ENCODE assay signal across 12 cellular contexts in genomic region chr5:37889612-37890317, GRCh38. TPM values are rescaled to one million over a fixed set of nuclear protein-coding genes. Genes with fewer than 3 reads are reported as not detected.
DNase-seq lines count a peak whose midpoint lies in the region; ATAC-seq and TF ChIP-seq lines count a peak whose summit lies in the region.
"Had no signal": no experiment of that assay in that cellular context is flagged by ENCODE, and none has a peak within 500 bp of the region (broad histone marks: within the 10 kb centered on the region; RNA-seq: fewer than 3 reads in every experiment).

No MANE protein-coding gene starts in this region.

- peaks cover 2% of the 10 kb centered on the region for H3K27me3 Mint-ChIP-seq in GM23338 (ENCODE audit: insufficient read depth, low read depth, poor library complexity)

- POLR2A ChIA-PET in PC-9 (lab: Charles Lee; ENCODE audit: unreplicated experiment): interaction anchor here (0.6 kb wide), 1 partner anchor 19 kb away, joined by 3 read pairs; no protein-coding TSS in a partner anchor

- peak overlapping the region; percentile 52; the same call in 1 of the 2 replicates for H2AFZ ChIP-seq in GM23338
- H2AFZ ChIP-seq in PC-9: no peak overlapping the region
- H2AFZ ChIP-seq: neural progenitor cell had no signal

- H3K4me1 Mint-ChIP-seq in GM23338: no peaks in the 10 kb centered on the region

- no peaks in the 10 kb centered on the region for H3K27me3 ChIP-seq in GM23338 (ENCODE audit: insufficient read depth)
- no peaks in the 10 kb centered on the region for H3K27me3 ChIP-seq in PC-9 (ENCODE audit: insufficient read depth, low read depth)
- H3K27me3 ChIP-seq in right cardiac atrium (ENCODE audit: control insufficient read depth, insufficient read depth): no peaks in the 10 kb centered on the region

- no peaks in the 10 kb centered on the region for H3K9me3 ChIP-seq in PC-9 (ENCODE audit: insufficient read depth, low read depth)
- no peaks in the 10 kb centered on the region for H3K9me3 ChIP-seq in right cardiac atrium (ENCODE audit: control insufficient read depth, low read length)

- H3K27ac Mint-ChIP-seq in GM23338: no peak overlapping the region
- H3K27ac Mint-ChIP-seq: neural progenitor cell had no signal

- H3F3A ChIP-seq in GM23338 (replicated peaks; ENCODE audit: low read depth) (no peaks in the 10 kb centered on the region), PC-9 (ENCODE audit: insufficient read depth, low read depth) (no peaks in the 10 kb centered on the region)

- CTCF ChIA-PET in PC-9 (lab: Charles Lee): no interaction called here

- H3K9me3 Mint-ChIP-seq in GM23338: no peaks in the 10 kb centered on the region; the same call in 2 of the 3 replicates
- H3K9me3 Mint-ChIP-seq: neural progenitor cell had no signal

- intact Hi-C loops in PC-9 (cut with micrococcal nuclease; ENCODE audit: unreplicated experiment) (no loop called here), sciatic nerve (cut with DNase I) (no loop called here), right cardiac atrium (cut with DNase I) (no loop called here)

- TF ChIP-seq CTCF in GM23338 (conservative IDR thresholded peaks at IDR 0.05; ENCODE audit: low read depth in 2 of 2) (no peak), PC-9 (conservative IDR thresholded peaks at IDR 0.05) (no peak), epithelial cell of esophagus (IDR thresholded peaks at IDR 0.05; ENCODE audit: insufficient read depth, low read depth, low read length, missing control alignments) (no peak)

- H4K20me1 ChIP-seq in GM23338 (replicated peaks; ENCODE audit: insufficient read depth): no peaks in the 10 kb centered on the region
- H4K20me1 ChIP-seq in PC-9 (ENCODE audit: insufficient read depth): no peaks in the 10 kb centered on the region

- H3K36me3 Mint-ChIP-seq in GM23338 (ENCODE audit: low read depth): no peaks in the 10 kb centered on the region

- no peak overlapping the region for H3K4me3 Mint-ChIP-seq in GM23338
- H3K4me3 Mint-ChIP-seq: neural progenitor cell had no signal

- H3K79me2 ChIP-seq in GM23338 (replicated peaks; ENCODE audit: insufficient read depth) (no peaks in the 10 kb centered on the region), PC-9 (ENCODE audit: low read depth) (no peaks in the 10 kb centered on the region)

- H3K9me2 ChIP-seq in GM23338 (ENCODE audit: insufficient read depth): no peaks in the 10 kb centered on the region
- H3K9me2 ChIP-seq in PC-9 (ENCODE audit: insufficient read depth): no peaks in the 10 kb centered on the region

- BruUV-seq in PC-9 (replicated peaks; lab: Mats Ljungman, UMichigan): no TSS peak

- ATAC-seq in GM23338: no peak
- ATAC-seq in sciatic nerve: peak; percentile 22
- ATAC-seq in right cardiac atrium: no peak
- ATAC-seq: stimulated activated naive CD8-positive, alpha-beta T cell treated with anti-CD3 and anti-CD28 coated beads, Interleukin-15, Interleukin-2, amounts not matched to agents 100 U/mL and 50 U/mL, for 24 hours had no signal

- H3K4me1 ChIP-seq in GM23338 (ENCODE audit: insufficient read depth) (no peaks in the 10 kb centered on the region), PC-9 (replicated peaks; ENCODE audit: insufficient read depth) (0 out of 2 replicates have a peak, but pooled peaks cover 8% of the 10 kb centered on the region), right cardiac atrium (ENCODE audit: control insufficient read depth, insufficient read depth, low read length) (no peaks in the 10 kb centered on the region)

- no peak overlapping the region for H3K4me3 ChIP-seq in GM23338
- no peak overlapping the region for H3K4me3 ChIP-seq in PC-9
- no peak overlapping the region for H3K4me3 ChIP-seq in epithelial cell of esophagus (ENCODE audit: low read length)
- no peak overlapping the region for H3K4me3 ChIP-seq in right cardiac atrium (ENCODE audit: low read length)
- H3K4me3 ChIP-seq: neural progenitor cell had no signal

- H3K27ac ChIP-seq in GM23338 (ENCODE audit: low read depth) (no peak overlapping the region), PC-9 (no peak overlapping the region), right cardiac atrium (ENCODE audit: low read length) (no peak overlapping the region)
- H3K27ac ChIP-seq: neural progenitor cell had no signal

- no peaks in the 10 kb centered on the region for H3K36me3 ChIP-seq in GM23338 (ENCODE audit: insufficient read depth)
- no peaks in the 10 kb centered on the region for H3K36me3 ChIP-seq in PC-9 (ENCODE audit: low read depth)
- H3K36me3 ChIP-seq: neural progenitor cell had no signal

- H3K4me2 ChIP-seq in GM23338 (no peak overlapping the region), PC-9 (0 out of 2 replicates have a peak overlapping the region, but pooled peaks have one; percentile 1)
- H3K4me2 ChIP-seq: neural progenitor cell had no signal

- 75% methylated on average over 8 of the region's 8 CpGs for WGBS in right cardiac atrium

- DNase-seq in GM23338 (ENCODE audit: low spot score) (no peak), PC-9 (peak in 1 of 2 experiments; percentile 86), epithelial cell of esophagus (ENCODE audit: low read depth) (peak; percentile 98), sciatic nerve (ENCODE audit: low spot score) (no peak), NCI-H187 treated with DMSO at 0.1 percent for 48 hours (lab: John Stamatoyannopoulos, UW) (no peak), T-helper 2 cell (no peak), right cardiac atrium (no peak)
- no peak for DNase-seq in activated CD8-positive, alpha-beta memory T cell treated with anti-CD3 and anti-CD28 coated beads, Interleukin-2, amount 50 U/mL, for 4 hours
- DNase-seq: activated naive CD4-positive, alpha-beta T cell treated with anti-CD3 and anti-CD28 coated beads, Interleukin-2, amount 50 U/mL, for 16 hours; NCI-H1436; stimulated activated naive CD8-positive, alpha-beta T cell treated with anti-CD3 and anti-CD28 coated beads, Interleukin-15, Interleukin-2, amounts not matched to agents 100 U/mL and 50 U/mL, for 24 hours had no signal

TF ChIP-seq in GM23338, 12 proteins besides CTCF, POLR2A, EP300 and RAD21 (continues in another document):
- no peak for TF ChIP-seq ZNF462 (CRISPR knock-in tag; IDR thresholded peaks at IDR 0.05)
- no peak for TF ChIP-seq JUNB (IDR thresholded peaks at IDR 0.05; ENCODE audit: unreplicated experiment)
- TF ChIP-seq NANOG (IDR thresholded peaks at IDR 0.05; ENCODE audit: borderline replicate concordance): no peak
- no peak for TF ChIP-seq STAT1 (IDR thresholded peaks at IDR 0.05; ENCODE audit: unreplicated experiment)

RNA-seq across cellular contexts. Expression of gene GDNF, which starts 49.9 kb away (rescaled TPM):
- total RNA-seq in GM23338 (2014; rRNA removed; shearing (Covaris generic)): 0.17 TPM in 1 of 2 replicates, not detected in the other
- polyA plus RNA-seq in GM23338 (2016; fragmentation: Nextera tagmentation; extraction: Ambion mirVana): 0.13 and 0.21 TPM in 2 replicates
- total RNA-seq in PC-9 (2021): 0.38 and 0.85 TPM in 2 replicates
- total RNA-seq in sciatic nerve: not detected
- under 1 TPM; 0.26 to 0.74 (median 0.54) TPM for total RNA-seq in right cardiac atrium
- 0.14 TPM for polyA plus RNA-seq in right cardiac atrium
